ENCODE assay signal across 2 cellular contexts in the genomic region with DNA sequence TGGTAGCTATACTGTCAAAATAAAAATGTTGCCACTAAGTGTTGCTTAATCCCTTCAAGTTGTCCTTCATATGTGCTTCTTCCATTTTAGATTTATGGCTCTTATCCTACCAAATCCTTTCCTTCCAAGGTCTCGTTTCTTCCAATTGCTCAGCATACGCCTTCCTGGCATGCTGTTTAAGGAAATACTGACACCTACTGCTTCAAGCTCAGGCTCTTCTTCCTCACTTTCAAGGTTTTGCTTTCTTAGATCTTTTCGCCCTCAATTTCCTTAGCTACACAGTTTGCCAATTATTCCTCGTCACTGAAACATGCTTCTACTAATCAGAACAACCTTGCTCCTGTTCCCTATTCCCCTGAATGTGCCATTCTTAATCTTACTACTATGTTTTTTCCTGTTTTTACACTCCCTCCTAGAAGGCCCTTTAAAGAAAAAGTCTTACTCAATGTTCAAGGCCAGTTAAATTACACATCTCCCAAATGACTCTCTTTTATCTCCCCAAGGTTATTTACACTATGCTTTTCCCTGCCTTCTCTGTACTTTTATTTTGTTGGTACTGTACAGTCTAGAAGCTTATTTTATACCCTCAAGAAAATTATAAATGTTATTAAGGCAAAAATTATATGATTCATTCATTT.
TF ChIP-seq lines count a peak whose summit lies in the region.

No MANE protein-coding gene starts in this region.

TF ChIP-seq in WTC11, 78 proteins besides CTCF, POLR2A, EP300 and RAD21 (continued from another document):
- TF ChIP-seq, protein P1, sequence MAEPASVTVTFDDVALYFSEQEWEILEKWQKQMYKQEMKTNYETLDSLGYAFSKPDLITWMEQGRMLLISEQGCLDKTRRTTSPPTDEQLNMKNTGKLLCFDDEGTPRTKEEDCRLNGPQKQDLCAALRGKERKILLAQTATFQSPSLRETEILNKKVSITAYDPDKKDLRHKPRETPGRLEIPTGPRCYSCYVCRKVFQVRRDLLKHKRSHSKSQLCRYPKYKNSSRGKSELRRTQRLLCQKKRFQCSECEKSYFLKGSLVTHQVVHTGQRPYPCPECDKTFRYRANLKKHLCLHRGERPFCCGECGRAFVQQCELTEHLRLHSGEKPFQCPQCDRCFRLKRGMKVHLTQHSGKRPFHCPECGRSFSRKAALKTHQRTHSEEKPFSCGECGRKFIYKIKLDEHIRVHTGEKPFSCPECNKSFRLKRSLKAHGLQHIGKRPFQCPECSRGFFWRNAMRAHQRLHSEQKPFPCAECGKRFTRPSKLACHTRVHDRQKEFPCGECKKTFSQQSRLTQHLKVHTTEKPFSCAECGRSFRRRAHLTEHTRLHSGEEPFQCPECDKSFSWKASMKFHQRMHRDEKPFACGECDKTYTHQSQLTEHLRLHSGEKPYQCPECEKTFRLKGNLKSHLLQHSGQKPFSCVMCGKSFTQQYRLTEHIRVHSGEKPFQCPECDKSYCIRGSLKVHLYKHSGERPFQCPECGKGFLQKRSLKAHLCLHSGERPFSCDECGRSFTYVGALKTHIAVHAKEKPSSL (CRISPR knock-in tag; conservative IDR thresholded peaks at IDR 0.05) = no peak
- TF ChIP-seq, protein P2, sequence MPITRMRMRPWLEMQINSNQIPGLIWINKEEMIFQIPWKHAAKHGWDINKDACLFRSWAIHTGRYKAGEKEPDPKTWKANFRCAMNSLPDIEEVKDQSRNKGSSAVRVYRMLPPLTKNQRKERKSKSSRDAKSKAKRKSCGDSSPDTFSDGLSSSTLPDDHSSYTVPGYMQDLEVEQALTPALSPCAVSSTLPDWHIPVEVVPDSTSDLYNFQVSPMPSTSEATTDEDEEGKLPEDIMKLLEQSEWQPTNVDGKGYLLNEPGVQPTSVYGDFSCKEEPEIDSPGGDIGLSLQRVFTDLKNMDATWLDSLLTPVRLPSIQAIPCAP (CRISPR knock-in tag; IDR thresholded peaks at IDR 0.05) = no peak
- no peak for TF ChIP-seq JUN (CRISPR knock-in tag; IDR thresholded peaks at IDR 0.05)
- TF ChIP-seq NFE2L1 (CRISPR knock-in tag; IDR thresholded peaks at IDR 0.05) = no peak
- TF ChIP-seq IRF2 (CRISPR knock-in tag; IDR thresholded peaks at IDR 0.05; ENCODE audit: borderline replicate concordance, low read depth) = no peak
- TF ChIP-seq, protein P3, sequence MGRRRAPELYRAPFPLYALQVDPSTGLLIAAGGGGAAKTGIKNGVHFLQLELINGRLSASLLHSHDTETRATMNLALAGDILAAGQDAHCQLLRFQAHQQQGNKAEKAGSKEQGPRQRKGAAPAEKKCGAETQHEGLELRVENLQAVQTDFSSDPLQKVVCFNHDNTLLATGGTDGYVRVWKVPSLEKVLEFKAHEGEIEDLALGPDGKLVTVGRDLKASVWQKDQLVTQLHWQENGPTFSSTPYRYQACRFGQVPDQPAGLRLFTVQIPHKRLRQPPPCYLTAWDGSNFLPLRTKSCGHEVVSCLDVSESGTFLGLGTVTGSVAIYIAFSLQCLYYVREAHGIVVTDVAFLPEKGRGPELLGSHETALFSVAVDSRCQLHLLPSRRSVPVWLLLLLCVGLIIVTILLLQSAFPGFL (CRISPR knock-in tag; IDR thresholded peaks at IDR 0.05; ENCODE audit: borderline replicate concordance) = no peak
- TF ChIP-seq NR2C2 (CRISPR knock-in tag; IDR thresholded peaks at IDR 0.05) = no peak
- TF ChIP-seq, protein P4, sequence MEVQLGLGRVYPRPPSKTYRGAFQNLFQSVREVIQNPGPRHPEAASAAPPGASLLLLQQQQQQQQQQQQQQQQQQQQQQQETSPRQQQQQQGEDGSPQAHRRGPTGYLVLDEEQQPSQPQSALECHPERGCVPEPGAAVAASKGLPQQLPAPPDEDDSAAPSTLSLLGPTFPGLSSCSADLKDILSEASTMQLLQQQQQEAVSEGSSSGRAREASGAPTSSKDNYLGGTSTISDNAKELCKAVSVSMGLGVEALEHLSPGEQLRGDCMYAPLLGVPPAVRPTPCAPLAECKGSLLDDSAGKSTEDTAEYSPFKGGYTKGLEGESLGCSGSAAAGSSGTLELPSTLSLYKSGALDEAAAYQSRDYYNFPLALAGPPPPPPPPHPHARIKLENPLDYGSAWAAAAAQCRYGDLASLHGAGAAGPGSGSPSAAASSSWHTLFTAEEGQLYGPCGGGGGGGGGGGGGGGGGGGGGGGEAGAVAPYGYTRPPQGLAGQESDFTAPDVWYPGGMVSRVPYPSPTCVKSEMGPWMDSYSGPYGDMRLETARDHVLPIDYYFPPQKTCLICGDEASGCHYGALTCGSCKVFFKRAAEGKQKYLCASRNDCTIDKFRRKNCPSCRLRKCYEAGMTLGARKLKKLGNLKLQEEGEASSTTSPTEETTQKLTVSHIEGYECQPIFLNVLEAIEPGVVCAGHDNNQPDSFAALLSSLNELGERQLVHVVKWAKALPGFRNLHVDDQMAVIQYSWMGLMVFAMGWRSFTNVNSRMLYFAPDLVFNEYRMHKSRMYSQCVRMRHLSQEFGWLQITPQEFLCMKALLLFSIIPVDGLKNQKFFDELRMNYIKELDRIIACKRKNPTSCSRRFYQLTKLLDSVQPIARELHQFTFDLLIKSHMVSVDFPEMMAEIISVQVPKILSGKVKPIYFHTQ (CRISPR knock-in tag; IDR thresholded peaks at IDR 0.05) = no peak
- TF ChIP-seq ELF4 (CRISPR knock-in tag; IDR thresholded peaks at IDR 0.05; ENCODE audit: low read depth) = no peak
- TF ChIP-seq ETV6 (CRISPR knock-in tag; IDR thresholded peaks at IDR 0.05) = no peak
- TF ChIP-seq GTF2I (CRISPR knock-in tag; conservative IDR thresholded peaks at IDR 0.05) = no peak
- TF ChIP-seq EMX1 (CRISPR knock-in tag; IDR thresholded peaks at IDR 0.05) = no peak

TF ChIP-seq in neural cell, 6 proteins besides CTCF, POLR2A, EP300 and RAD21 (continued from another document):
- peak; percentile 15 for TF ChIP-seq SMC3 (conservative IDR thresholded peaks at IDR 0.05; ENCODE audit: poor library complexity)
- TF ChIP-seq POLR2AphosphoS5 (IDR thresholded peaks at IDR 0.05) = no peak
- TF ChIP-seq MXI1 (conservative IDR thresholded peaks at IDR 0.05; ENCODE audit: poor library complexity, severe bottlenecking) = no peak
TF ChIP-seq in neural cell: peak in this region for 1.
